In genomic region chr16:66717112-66717675, GRCh38 we compare ENCODE assay signal across 1 cellular context.
TF ChIP-seq lines count a peak whose summit lies in the region.

No MANE protein-coding gene starts in this region.

TF ChIP-seq in K562, 482 proteins besides CTCF, POLR2A, EP300 and RAD21 (continued from another document and continues in another):
- TF ChIP-seq CTCFL (IDR thresholded peaks at IDR 0.05; ENCODE audit: borderline replicate concordance, insufficient read depth, low read depth, low read length, poor library complexity, severe bottlenecking): no peak
- TF ChIP-seq MIER1 (IDR thresholded peaks at IDR 0.05; ENCODE audit: low read depth): no peak
- TF ChIP-seq RB1 (IDR thresholded peaks at IDR 0.05; ENCODE audit: low read depth): peak; percentile 57; the same call in 1 of the 2 replicates
- no peak for TF ChIP-seq BCOR (IDR thresholded peaks at IDR 0.05)
- peak; percentile 41; the same call in 1 of the 2 replicates for TF ChIP-seq PKNOX1 (IDR thresholded peaks at IDR 0.05)
- TF ChIP-seq ZNF561 (CRISPR knock-in tag; conservative IDR thresholded peaks at IDR 0.05): no peak
- TF ChIP-seq ZBTB5 (IDR thresholded peaks at IDR 0.05): no peak
- TF ChIP-seq MAZ (CRISPR knock-in tag; conservative IDR thresholded peaks at IDR 0.05 in 1 of 2, IDR thresholded peaks at IDR 0.05 in 1 of 2): no peak
- TF ChIP-seq KDM1A (IDR thresholded peaks at IDR 0.05): 0 out of 4 replicates have a peak, but pooled peaks of 1 of the 2 experiments have one; percentile 30
- no peak for TF ChIP-seq ZNF76 (CRISPR knock-in tag; IDR thresholded peaks at IDR 0.05; ENCODE audit: borderline replicate concordance)
- TF ChIP-seq SNRNP70 (optimal IDR thresholded peaks at IDR 0.05; ENCODE audit: low read depth, low read length): no peak
- TF ChIP-seq U2AF2 (optimal IDR thresholded peaks at IDR 0.05; ENCODE audit: low read depth, low read length): no peak
- TF ChIP-seq ZNF695 (CRISPR knock-in tag; IDR thresholded peaks at IDR 0.05): no peak
- no peak for TF ChIP-seq PHF8 (IDR thresholded peaks at IDR 0.05; ENCODE audit: borderline replicate concordance, low read length)
- no peak for TF ChIP-seq RERE (CRISPR knock-in tag; IDR thresholded peaks at IDR 0.05; ENCODE audit: borderline replicate concordance)
- no peak for TF ChIP-seq ZNF232 (CRISPR knock-in tag; IDR thresholded peaks at IDR 0.05)
- no peak for TF ChIP-seq HDAC1 (IDR thresholded peaks at IDR 0.05)
- TF ChIP-seq HMG20B (CRISPR knock-in tag; IDR thresholded peaks at IDR 0.05): no peak
- no peak for TF ChIP-seq NR3C1 (CRISPR knock-in tag; IDR thresholded peaks at IDR 0.05)
- no peak for TF ChIP-seq POU5F1 (IDR thresholded peaks at IDR 0.05; ENCODE audit: borderline replicate concordance, low read depth, low read length, partially characterized antibody)
- TF ChIP-seq CREBBP (IDR thresholded peaks at IDR 0.05; ENCODE audit: low read depth, low read length): no peak
- no peak for TF ChIP-seq PBX2 (CRISPR knock-in tag; IDR thresholded peaks at IDR 0.05; ENCODE audit: low read depth)
- TF ChIP-seq PBX2 (tag; conservative IDR thresholded peaks at IDR 0.05; ENCODE audit: low read depth): no peak
- TF ChIP-seq RBM22 (IDR thresholded peaks at IDR 0.05; ENCODE audit: low read depth, low read length, poor library complexity, severe bottlenecking): no peak
- peak; percentile 81 for TF ChIP-seq RFX5 (IDR thresholded peaks at IDR 0.05; ENCODE audit: low read depth, low read length)
- no peak for TF ChIP-seq RBFOX2 (IDR thresholded peaks at IDR 0.05; ENCODE audit: low read depth, low read length)
- no peak for TF ChIP-seq FOXK1 (CRISPR knock-in tag; IDR thresholded peaks at IDR 0.05; ENCODE audit: borderline replicate concordance)
- no peak for TF ChIP-seq ARID3A (IDR thresholded peaks at IDR 0.05; ENCODE audit: borderline replicate concordance, low read depth, low read length)
- TF ChIP-seq JUND (IDR thresholded peaks at IDR 0.05; ENCODE audit: borderline replicate concordance, low read depth, low read length): no peak
- TF ChIP-seq JUND (tag; IDR thresholded peaks at IDR 0.05; ENCODE audit: borderline replicate concordance, low read depth, low read length): no peak; the same call in 2 of the 3 replicates
- peak in 1 of 2 experiments; percentile 49; a peak in 1 of 4 replicates for TF ChIP-seq RCOR1 (IDR thresholded peaks at IDR 0.05; ENCODE audit: borderline replicate concordance in 1 of 2, low read depth in 2 of 2, low read length in 2 of 2)
- TF ChIP-seq ARHGAP35 (IDR thresholded peaks at IDR 0.05; ENCODE audit: partially characterized antibody): no peak
- TF ChIP-seq JUNB (CRISPR knock-in tag; conservative IDR thresholded peaks at IDR 0.05): no peak
- TF ChIP-seq RAD51 (IDR thresholded peaks at IDR 0.05; ENCODE audit: borderline replicate concordance, low read depth): no peak
- TF ChIP-seq CXXC5 (CRISPR knock-in tag; IDR thresholded peaks at IDR 0.05): no peak
- peak; percentile 46 for TF ChIP-seq SMC3 (conservative IDR thresholded peaks at IDR 0.05; ENCODE audit: insufficient read depth, low read depth, low read length)
- peak; percentile 45; the same call in 1 of the 2 replicates for TF ChIP-seq CREM (IDR thresholded peaks at IDR 0.05; ENCODE audit: low read depth)
- no peak for TF ChIP-seq NEUROD1 (IDR thresholded peaks at IDR 0.05; ENCODE audit: borderline replicate concordance, low read depth, low read length, partially characterized antibody)
- TF ChIP-seq ZNF639 (CRISPR knock-in tag; conservative IDR thresholded peaks at IDR 0.05 in 1 of 2, IDR thresholded peaks at IDR 0.05 in 1 of 2): no peak
- TF ChIP-seq KLF10 (CRISPR knock-in tag; IDR thresholded peaks at IDR 0.05): no peak
- no peak for TF ChIP-seq ZNF707 (CRISPR knock-in tag; conservative IDR thresholded peaks at IDR 0.05)
- TF ChIP-seq CBX8 (IDR thresholded peaks at IDR 0.05; ENCODE audit: borderline replicate concordance, extremely low read depth, low read depth, low read length, poor library complexity, severe bottlenecking): no peak
- TF ChIP-seq XRCC5 (IDR thresholded peaks at IDR 0.05; ENCODE audit: low read depth, low read length): peak; percentile 78; the same call in 1 of the 2 replicates
- TF ChIP-seq POLR2B (IDR thresholded peaks at IDR 0.05; ENCODE audit: low read depth, partially characterized antibody): peak; percentile 30
- TF ChIP-seq HBP1 (CRISPR knock-in tag; IDR thresholded peaks at IDR 0.05): 0 out of 2 replicates have a peak, but pooled peaks have one; percentile 7
